In the genomic region with DNA sequence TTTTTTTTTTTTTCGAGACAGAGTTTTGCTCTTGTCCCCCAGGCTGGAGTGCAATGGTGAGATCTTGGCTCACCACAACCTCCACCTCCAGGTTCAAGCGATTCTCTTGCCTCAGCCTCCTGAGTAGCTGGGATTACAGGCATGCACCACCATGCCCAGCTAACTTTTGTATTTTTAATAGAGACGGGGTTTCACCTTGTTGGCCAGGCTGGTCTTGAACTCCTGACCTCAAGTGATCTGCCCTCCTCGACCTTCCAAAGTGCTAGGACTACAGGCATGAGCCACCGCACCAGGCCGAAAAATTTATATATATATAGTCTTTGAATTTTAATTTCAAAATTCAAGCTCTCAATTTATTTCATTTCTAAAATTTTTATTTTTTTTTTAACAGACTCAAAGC, we compare ENCODE assay signal across 10 cellular contexts. TPM values are rescaled to one million over a fixed set of nuclear protein-coding genes. Genes with fewer than 3 reads are reported as not detected.
"Had no signal": no experiment of that assay in that cellular context is flagged by ENCODE, and none has a peak within 500 bp of the region (broad histone marks: within the 10 kb centered on the region; RNA-seq: fewer than 3 reads in every experiment).

No MANE protein-coding gene starts in this region.

RNA-seq across cellular contexts. Expression of a gene that starts 6.2 kb away (rescaled TPM):
- total RNA-seq: OCI-LY7, PC-3, PC-9, Peyer's patch, Right ventricle myocardium inferior, Right ventricle myocardium superior, RPMI7951, SJCRH30, SJSA1, SK-MEL-5 had no signal
